16 cellular contexts compared by ENCODE assay signal in the genomic region with DNA sequence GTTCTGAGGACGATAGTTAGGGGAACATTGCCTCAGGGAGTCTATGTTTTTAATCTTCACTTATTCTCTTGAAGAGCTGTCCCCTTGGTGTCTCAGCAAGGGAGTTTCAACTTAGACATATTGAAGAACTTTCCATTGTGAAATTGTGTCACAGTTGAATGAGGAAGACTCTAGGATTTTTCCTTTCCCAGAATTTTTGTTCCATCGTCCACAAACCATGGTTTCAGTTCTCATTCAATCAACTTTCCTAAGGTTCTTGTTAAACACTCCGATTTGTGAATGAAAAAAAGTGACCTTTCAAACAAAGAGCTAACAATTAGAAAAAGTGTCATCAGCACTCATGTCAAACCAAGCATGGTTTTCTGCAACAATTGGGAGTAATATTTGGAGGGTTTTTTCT.
DNase-seq lines count a peak whose midpoint lies in the region; ATAC-seq, FAIRE-seq and TF ChIP-seq lines count a peak whose summit lies in the region.
"Had no signal": no experiment of that assay in that cellular context is flagged by ENCODE, and none has a peak within 500 bp of the region (broad histone marks: within the 10 kb centered on the region; RNA-seq: fewer than 3 reads in every experiment).

No MANE protein-coding gene starts in this region.

- H4K20me1 ChIP-seq in GM23338 (replicated peaks; ENCODE audit: insufficient read depth) (no peaks in the 10 kb centered on the region), Karpas-422 (ENCODE audit: insufficient read depth, low read depth, low read length) (no peaks in the 10 kb centered on the region)

- FAIRE-seq in D721Med (lab: Jason Lieb, UNC): no peak

- H3K27me3 ChIP-seq in GM23338 (ENCODE audit: insufficient read depth): no peaks in the 10 kb centered on the region
- no peaks in the 10 kb centered on the region for H3K27me3 ChIP-seq in Karpas-422 (ENCODE audit: low read length)
- H3K27me3 ChIP-seq: ovary, transverse colon had no signal

- no peaks in the 10 kb centered on the region for H3K27me3 Mint-ChIP-seq in T-helper 2 cell treated with Interferon-gamma antibody and Interleukin-4, amounts not matched to agents 5 μg/mL and 100 μg/mL, for 36 hours (ENCODE audit: low read depth)
- H3K27me3 Mint-ChIP-seq in GM23338 (ENCODE audit: insufficient read depth, low read depth, poor library complexity) (peaks cover 2% of the 10 kb centered on the region), natural killer cell (ENCODE audit: low read depth in 2 of 2) (peaks cover 0 to 18% of the 10 kb centered on the region in 2 donors)
- no peaks in the 10 kb centered on the region for H3K27me3 Mint-ChIP-seq in activated naive CD8-positive, alpha-beta T cell

- H3K27ac ChIP-seq in GM23338 (ENCODE audit: low read depth) (no peak overlapping the region), Karpas-422 (ENCODE audit: low read length) (no peak overlapping the region)
- H3K27ac ChIP-seq: ovary, transverse colon had no signal

- peak overlapping the region; percentile 22 for H3K4me3 Mint-ChIP-seq in T-helper 2 cell treated with Interferon-gamma antibody and Interleukin-4, amounts not matched to agents 5 μg/mL and 100 μg/mL, for 36 hours
- H3K4me3 Mint-ChIP-seq in GM23338 (no peak overlapping the region), natural killer cell (peak overlapping the region; percentile 18)
- peak overlapping the region; percentile 24 for H3K4me3 Mint-ChIP-seq in activated naive CD8-positive, alpha-beta T cell
- H3K4me3 Mint-ChIP-seq: dendritic cell treated with granulocyte-macrophage colony-stimulating factor and Interleukin-4, amounts not matched to agents 40 ng/mL and 50 ng/mL, for 4 days; naive B cell had no signal

- H3K4me1 Mint-ChIP-seq in T-helper 2 cell treated with Interferon-gamma antibody and Interleukin-4, amounts not matched to agents 5 μg/mL and 100 μg/mL, for 36 hours (ENCODE audit: low read depth): peaks cover 18% of the 10 kb centered on the region
- H3K4me1 Mint-ChIP-seq in GM23338 (peaks cover 20% of the 10 kb centered on the region), natural killer cell (peaks cover 21 to 26% of the 10 kb centered on the region in 2 donors)
- H3K4me1 Mint-ChIP-seq in activated naive CD8-positive, alpha-beta T cell (ENCODE audit: low read depth): peaks cover 25% of the 10 kb centered on the region
- H3K4me1 Mint-ChIP-seq: naive B cell had no signal

- H3K4me1 ChIP-seq in GM23338 (ENCODE audit: insufficient read depth) (0 out of 2 replicates have a peak, but pooled peaks cover 3% of the 10 kb centered on the region), Karpas-422 (ENCODE audit: low read length) (no peaks in the 10 kb centered on the region)
- H3K4me1 ChIP-seq: transverse colon had no signal

- H3K4me3 ChIP-seq in GM23338 (no peak overlapping the region), Karpas-422 (ENCODE audit: low read length) (no peak overlapping the region)
- H3K4me3 ChIP-seq: ovary, spleen, transverse colon had no signal

- H3K4me2 ChIP-seq in GM23338 (no peak overlapping the region; the same call in 1 of the 2 replicates), Karpas-422 (ENCODE audit: low read depth, low read length, poor library complexity, severe bottlenecking) (no peak overlapping the region)

- H3K79me2 ChIP-seq in GM23338 (replicated peaks; ENCODE audit: insufficient read depth) (no peaks in the 10 kb centered on the region), Karpas-422 (ENCODE audit: low read length) (no peaks in the 10 kb centered on the region)

- no peak overlapping the region for H3K9ac ChIP-seq in Karpas-422 (ENCODE audit: low read length)

- 0 out of 2 replicates have a peak overlapping the region, but pooled peaks have one; percentile 3 for H2AFZ ChIP-seq in GM23338
- H2AFZ ChIP-seq in Karpas-422 (ENCODE audit: low read length): no peak overlapping the region

- intact Hi-C loops in natural killer cell (cut with micrococcal nuclease): loop anchor here (1.0 to 5.0 kb wide), 3 partner anchors 126 to 289 kb away; no protein-coding TSS in a partner anchor

- H3K9me2 ChIP-seq in GM23338 (ENCODE audit: insufficient read depth) (no peaks in the 10 kb centered on the region; the same call in 1 of the 2 replicates), Karpas-422 (replicated peaks; ENCODE audit: insufficient read depth, low read length) (no peaks in the 10 kb centered on the region)

- no peak overlapping the region for H3K27ac Mint-ChIP-seq in T-helper 2 cell treated with Interferon-gamma antibody and Interleukin-4, amounts not matched to agents 5 μg/mL and 100 μg/mL, for 36 hours
- H3K27ac Mint-ChIP-seq in GM23338: no peak overlapping the region; the same call in 1 of the 2 replicates
- no peak overlapping the region for H3K27ac Mint-ChIP-seq in activated naive CD8-positive, alpha-beta T cell
- H3K27ac Mint-ChIP-seq in natural killer cell: peak overlapping the region; percentile 83 to 89
- H3K27ac Mint-ChIP-seq: dendritic cell treated with granulocyte-macrophage colony-stimulating factor and Interleukin-4, amounts not matched to agents 40 ng/mL and 50 ng/mL, for 4 days; naive B cell had no signal

- H3F3A ChIP-seq in GM23338 (replicated peaks; ENCODE audit: low read depth): no peaks in the 10 kb centered on the region

- H3K9me3 ChIP-seq in Karpas-422 (ENCODE audit: low read length): no peaks in the 10 kb centered on the region
- H3K9me3 ChIP-seq: ovary, spleen, transverse colon had no signal

- no peak for TF ChIP-seq CTCF in GM23338 (conservative IDR thresholded peaks at IDR 0.05; ENCODE audit: low read depth in 2 of 2)
- no peak for TF ChIP-seq CTCF in natural killer cell (IDR thresholded peaks at IDR 0.05)
- TF ChIP-seq CTCF in D721Med (IDR thresholded peaks at IDR 0.05; ENCODE audit: insufficient read depth, missing control alignments): no peak

- H3K9me3 Mint-ChIP-seq in T-helper 2 cell treated with Interferon-gamma antibody and Interleukin-4, amounts not matched to agents 5 μg/mL and 100 μg/mL, for 36 hours: no peaks in the 10 kb centered on the region
- H3K9me3 Mint-ChIP-seq in GM23338: no peaks in the 10 kb centered on the region
- H3K9me3 Mint-ChIP-seq in activated naive CD8-positive, alpha-beta T cell (ENCODE audit: low read depth): no peaks in the 10 kb centered on the region
- no peaks in the 10 kb centered on the region for H3K9me3 Mint-ChIP-seq in natural killer cell
- H3K9me3 Mint-ChIP-seq: dendritic cell treated with granulocyte-macrophage colony-stimulating factor and Interleukin-4, amounts not matched to agents 40 ng/mL and 50 ng/mL, for 4 days had no signal

- H3K36me3 Mint-ChIP-seq in T-helper 2 cell treated with Interferon-gamma antibody and Interleukin-4, amounts not matched to agents 5 μg/mL and 100 μg/mL, for 36 hours (ENCODE audit: low read depth): peaks cover 3% of the 10 kb centered on the region
- H3K36me3 Mint-ChIP-seq in GM23338 (ENCODE audit: low read depth) (no peaks in the 10 kb centered on the region), natural killer cell (no peaks in the 10 kb centered on the region)
- no peaks in the 10 kb centered on the region for H3K36me3 Mint-ChIP-seq in activated naive CD8-positive, alpha-beta T cell

- H3K36me3 ChIP-seq in GM23338 (ENCODE audit: insufficient read depth) (no peaks in the 10 kb centered on the region), Karpas-422 (ENCODE audit: insufficient read depth, low read length) (no peaks in the 10 kb centered on the region)
- H3K36me3 ChIP-seq: ovary, spleen, transverse colon had no signal

- ATAC-seq in GM23338 (no peak), natural killer cell (no peak), GM21619 (IDR thresholded peaks at IDR 0.05; ENCODE audit: unreplicated experiment) (no peak)

- no peak for DNase-seq in T-helper 2 cell treated with Interferon-gamma antibody and Interleukin-4, amounts not matched to agents 5 μg/mL and 100 μg/mL, for 36 hours (ENCODE audit: low spot score)
- DNase-seq in T-helper 2 cell (no peak), GM23338 (ENCODE audit: low spot score) (no peak), natural killer cell (no peak), D721Med (ENCODE audit: insufficient read length, low spot score) (no peak), Karpas-422 (no peak)
- DNase-seq: glutamatergic neuron, GOT3, naive B cell, NCI-H510A, ovary, spleen, transverse colon had no signal

Comparison
In these comparisons a context has a peak if more than half of its experiments do, and no peak if none do; other contexts are left out.
1. H3K27ac Mint-ChIP-seq: peak in natural killer cell (2 of 2); none in T-helper 2 cell treated with Interferon-gamma antibody and Interleukin-4, amounts not matched to agents 5 μg/mL and 100 μg/mL, for 36 hours (single experiment), GM23338 (single experiment) and activated naive CD8-positive, alpha-beta T cell (single experiment).